Comparison of ENCODE assay signal across 21 cellular contexts in genomic region chr3:143274291-143274690, GRCh38.
"Had no signal": no experiment of that assay in that cellular context is flagged by ENCODE, and none has a peak within 500 bp of the region (broad histone marks: within the 10 kb centered on the region; RNA-seq: fewer than 3 reads in every experiment).

No MANE protein-coding gene starts in this region.

- H3K27me3 Mint-ChIP-seq: dendritic cell treated with granulocyte-macrophage colony-stimulating factor and Interleukin-4, amounts not matched to agents 40 ng/mL and 50 ng/mL, for 4 days; effector memory CD8-positive, alpha-beta T cell had no signal

- H3K9me3 Mint-ChIP-seq: dendritic cell treated with granulocyte-macrophage colony-stimulating factor and Interleukin-4, amounts not matched to agents 40 ng/mL and 50 ng/mL, for 4 days; effector memory CD8-positive, alpha-beta T cell; endodermal cell had no signal

- H3K4me3 Mint-ChIP-seq: dendritic cell treated with granulocyte-macrophage colony-stimulating factor and Interleukin-4, amounts not matched to agents 40 ng/mL and 50 ng/mL, for 4 days; effector memory CD8-positive, alpha-beta T cell; endodermal cell had no signal

- H3K27ac Mint-ChIP-seq: dendritic cell treated with granulocyte-macrophage colony-stimulating factor and Interleukin-4, amounts not matched to agents 40 ng/mL and 50 ng/mL, for 4 days; effector memory CD8-positive, alpha-beta T cell; endodermal cell had no signal

- ATAC-seq: effector memory CD8-positive, alpha-beta T cell; esophagus mucosa; foreskin keratinocyte; gastrocnemius medialis; gastroesophageal sphincter; heart left ventricle; heart right ventricle had no signal

- DNase-seq: colonic mucosa; cortex of kidney; dermis blood vessel endothelial cell; dorsolateral prefrontal cortex; effector CD4-positive, alpha-beta T cell; effector CD8-positive, alpha-beta T cell; effector memory CD4-positive, alpha-beta T cell; effector memory CD8-positive, alpha-beta T cell; endodermal cell; erythroblast; esophagus squamous epithelium; foreskin fibroblast; foreskin keratinocyte; gastrocnemius medialis; glutamatergic neuron; head of caudate nucleus; heart left ventricle; heart right ventricle had no signal

- H3K4me1 Mint-ChIP-seq: endodermal cell had no signal
